23 cellular contexts compared by ENCODE assay signal in the genomic region with DNA sequence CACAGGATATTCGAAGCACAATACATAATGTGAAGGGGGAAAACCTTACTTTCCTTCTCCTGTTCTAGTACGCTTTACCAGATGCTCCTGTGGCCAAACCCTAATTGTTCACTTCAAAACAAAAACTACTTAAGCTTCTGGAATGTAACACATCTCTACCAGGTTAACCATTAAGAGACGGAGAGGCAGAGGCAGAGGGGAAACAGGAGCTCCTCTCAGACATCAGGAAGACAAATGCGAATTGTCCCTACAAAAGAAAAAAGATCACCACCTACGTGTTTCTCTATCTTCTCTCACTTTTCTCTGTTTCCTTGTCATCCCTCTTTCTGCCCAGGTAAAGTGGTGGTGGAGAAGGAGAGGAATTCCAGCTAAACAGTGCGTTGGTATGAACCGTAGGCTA.
"Had no signal": no experiment of that assay in that cellular context is flagged by ENCODE, and none has a peak within 500 bp of the region (broad histone marks: within the 10 kb centered on the region; RNA-seq: fewer than 3 reads in every experiment).

No MANE protein-coding gene starts in this region.

- H3K79me2 ChIP-seq: parathyroid adenoma had no signal

- H3K9me3 ChIP-seq: esophagus squamous epithelium, gastroesophageal sphincter, mucosa of descending colon, right atrium auricular region, sigmoid colon, testis, tibial nerve had no signal

- H3K36me3 ChIP-seq: esophagus squamous epithelium, gastroesophageal sphincter, right atrium auricular region, sigmoid colon, tibial nerve had no signal

- FAIRE-seq: kidney had no signal

- H3K27me3 Mint-ChIP-seq: stimulated activated naive B cell treated with anti-CD40 and anti-IgM and Interleukin-4, amounts not matched to agents 10 μg/mL and 1 μg/mL and 100 μg/mL, for 72 hours; stimulated activated naive CD8-positive, alpha-beta T cell treated with anti-CD3 and anti-CD28 coated beads, Interleukin-15, amount 100 ng/mL, for 72 hours had no signal

- ATAC-seq: gastroesophageal sphincter; left lobe of liver; mucosa of descending colon; naive thymus-derived CD8-positive, alpha-beta T cell; stimulated activated naive B cell treated with anti-CD40 and anti-IgM and Interleukin-4, amounts not matched to agents 10 μg/mL and 1 μg/mL and 100 μg/mL, for 72 hours; stimulated activated naive CD8-positive, alpha-beta T cell treated with anti-CD3 and anti-CD28 coated beads, Interleukin-15, amount 100 ng/mL, for 72 hours had no signal

- DNase-seq: effector memory CD4-positive, alpha-beta T cell; esophagus squamous epithelium; foreskin fibroblast; glutamatergic neuron; immature natural killer cell; kidney; mammary epithelial cell; mucosa of descending colon; naive thymus-derived CD8-positive, alpha-beta T cell; occipital lobe; sigmoid colon; stimulated activated CD4-positive, alpha-beta T cell treated with anti-CD3 and anti-CD28 coated beads, Interleukin-2, amount 100 ng/mL, for 24 hours; stimulated activated CD4-positive, alpha-beta T cell treated with anti-CD3 and anti-CD28 coated beads, Interleukin-4, amount 100 ng/mL, for 4 hours; stimulated activated naive B cell treated with anti-CD40 and anti-IgM and Interleukin-4, amounts not matched to agents 10 μg/mL and 1 μg/mL and 100 μg/mL, for 72 hours; stimulated activated naive CD8-positive, alpha-beta T cell treated with anti-CD3 and anti-CD28 coated beads, Interleukin-15, amount 100 ng/mL, for 72 hours; testis had no signal

- H3K4me3 ChIP-seq: esophagus squamous epithelium, gastroesophageal sphincter, mucosa of descending colon, right atrium auricular region, sigmoid colon, skin epidermis, testis, tibial nerve had no signal

- H2AFZ ChIP-seq: parathyroid adenoma had no signal

- H3K4me3 Mint-ChIP-seq: immature natural killer cell; naive thymus-derived CD8-positive, alpha-beta T cell; stimulated activated naive B cell treated with anti-CD40 and anti-IgM and Interleukin-4, amounts not matched to agents 10 μg/mL and 1 μg/mL and 100 μg/mL, for 72 hours; stimulated activated naive CD8-positive, alpha-beta T cell treated with anti-CD3 and anti-CD28 coated beads, Interleukin-15, amount 100 ng/mL, for 72 hours had no signal

- H3K9ac ChIP-seq: parathyroid adenoma had no signal

- H3K36me3 Mint-ChIP-seq: immature natural killer cell; naive thymus-derived CD8-positive, alpha-beta T cell; stimulated activated naive B cell treated with anti-CD40 and anti-IgM and Interleukin-4, amounts not matched to agents 10 μg/mL and 1 μg/mL and 100 μg/mL, for 72 hours had no signal

- H3K27ac ChIP-seq: epithelial cell of prostate, esophagus squamous epithelium, gastroesophageal sphincter, parathyroid adenoma, right atrium auricular region, sigmoid colon, skin epidermis, testis had no signal

- H3K27me3 ChIP-seq: esophagus squamous epithelium, gastroesophageal sphincter, right atrium auricular region, sigmoid colon, testis, tibial nerve had no signal

- H3K4me1 ChIP-seq: esophagus squamous epithelium, gastroesophageal sphincter, right atrium auricular region, sigmoid colon, testis had no signal

- H3K4me1 Mint-ChIP-seq: immature natural killer cell; naive thymus-derived CD8-positive, alpha-beta T cell; stimulated activated naive B cell treated with anti-CD40 and anti-IgM and Interleukin-4, amounts not matched to agents 10 μg/mL and 1 μg/mL and 100 μg/mL, for 72 hours; stimulated activated naive CD8-positive, alpha-beta T cell treated with anti-CD3 and anti-CD28 coated beads, Interleukin-15, amount 100 ng/mL, for 72 hours had no signal

- H3K27ac Mint-ChIP-seq: immature natural killer cell; naive thymus-derived CD8-positive, alpha-beta T cell; stimulated activated naive B cell treated with anti-CD40 and anti-IgM and Interleukin-4, amounts not matched to agents 10 μg/mL and 1 μg/mL and 100 μg/mL, for 72 hours; stimulated activated naive CD8-positive, alpha-beta T cell treated with anti-CD3 and anti-CD28 coated beads, Interleukin-15, amount 100 ng/mL, for 72 hours had no signal
